In the genomic region with DNA sequence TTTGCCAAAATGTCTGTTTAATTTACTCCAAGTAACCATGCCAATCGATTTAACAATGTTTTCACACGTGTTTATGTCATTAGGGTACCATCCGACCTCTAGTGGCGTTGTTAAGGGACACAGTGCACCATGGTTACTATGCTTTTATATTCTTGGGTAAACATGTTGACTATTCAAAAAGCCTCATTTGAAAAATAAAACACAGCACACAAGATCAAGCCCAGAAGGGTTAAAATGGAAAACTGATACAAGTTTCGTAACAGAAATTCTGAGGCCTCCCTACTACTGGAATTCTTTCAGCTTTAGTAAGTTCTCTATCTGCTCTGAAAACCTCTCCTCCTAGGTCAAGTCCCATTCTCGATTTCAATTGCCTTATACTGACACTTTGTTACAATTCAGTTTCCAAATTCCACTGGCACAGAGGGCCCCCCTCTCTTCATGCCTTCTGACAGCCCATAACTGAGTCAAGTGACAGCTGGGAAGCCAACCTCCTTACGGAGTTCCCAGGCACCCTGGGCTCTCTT, we compare ENCODE assay signal across 8 cellular contexts. TPM values are rescaled to one million over a fixed set of nuclear protein-coding genes. Genes with fewer than 3 reads are reported as not detected.
DNase-seq lines count a peak whose midpoint lies in the region; ATAC-seq and TF ChIP-seq lines count a peak whose summit lies in the region.

No MANE protein-coding gene starts in this region.

- peaks cover 34% of the 10 kb centered on the region for H3K4me1 ChIP-seq in KMS-11 (ENCODE audit: low read depth, poor library complexity, severe bottlenecking)
- peaks cover 0 to 63% (median 12%) of the 10 kb centered on the region in 3 donors for H3K4me1 ChIP-seq in gastroesophageal sphincter

- TF ChIP-seq POLR2A in gastroesophageal sphincter (IDR thresholded peaks at IDR 0.05), result no peak

- H3K9me3 ChIP-seq in gastroesophageal sphincter, result peaks cover 0 to 5% (median 0%) of the 10 kb centered on the region in 3 donors

- H3K4me3 ChIP-seq in KMS-11 (IDR thresholded peaks at IDR 0.05; ENCODE audit: insufficient read depth, low read depth, low read length) (no peak overlapping the region), gastroesophageal sphincter (peak overlapping the region in 1 of 2 donors; percentile 87), skeletal muscle cell (ENCODE audit: low read depth, low read length) (peak overlapping the region; percentile 90)

- no peak overlapping the region for H3K9ac ChIP-seq in KMS-11

- POLR2A ChIA-PET in activated CD4-positive, alpha-beta memory T cell treated with anti-CD3 and anti-CD28 coated beads, Interleukin-2, amount 10 ng/mL, durations not matched to agents 7 days and 5 days (lab: Charles Lee), result interaction anchor here (1.0 to 1.8 kb wide), 2 partner anchors 50 to 102 kb away, joined by 3 to 5 read pairs; no protein-coding TSS in a partner anchor

- no peaks in the 10 kb centered on the region for H4K20me1 ChIP-seq in KMS-11 (ENCODE audit: insufficient read depth)

- no peak for ATAC-seq in gastroesophageal sphincter
- no peak for ATAC-seq in HG02798 (IDR thresholded peaks at IDR 0.05; ENCODE audit: poor library complexity, unreplicated experiment)

- H3K27me3 ChIP-seq in KMS-11 (ENCODE audit: insufficient read depth, low read depth) (no peaks in the 10 kb centered on the region), gastroesophageal sphincter (no peaks in the 10 kb centered on the region)

- H3K27me3 Mint-ChIP-seq in activated CD4-positive, alpha-beta memory T cell treated with anti-CD3 and anti-CD28 coated beads, Interleukin-2, amount 10 ng/mL, durations not matched to agents 7 days and 5 days, result no peaks in the 10 kb centered on the region

- H3K79me2 ChIP-seq in KMS-11 (ENCODE audit: insufficient read depth, low read depth), result peaks cover 67% of the 10 kb centered on the region

- H3K27ac ChIP-seq in KMS-11, result no peak overlapping the region
- peak overlapping the region; percentile 71 to 91 (median 90) for H3K27ac ChIP-seq in gastroesophageal sphincter

- H3K36me3 ChIP-seq in KMS-11 (ENCODE audit: insufficient read depth) (no peaks in the 10 kb centered on the region), gastroesophageal sphincter (no peaks in the 10 kb centered on the region)

- DNase-seq in NCI-H510A treated with DMSO at 0.1 percent for 48 hours (lab: John Stamatoyannopoulos, UW), result peak; percentile 8
- DNase-seq in NCI-H510A (lab: John Stamatoyannopoulos, UW), result no peak
- DNase-seq in activated CD4-positive, alpha-beta memory T cell treated with anti-CD3 and anti-CD28 coated beads, Interleukin-2, amount 10 ng/mL, durations not matched to agents 7 days and 5 days, result peak; percentile 34
- no peak for DNase-seq in skeletal muscle cell (ENCODE audit: low read depth)
- DNase-seq in stimulated activated CD8-positive, alpha-beta memory T cell treated with anti-CD3 and anti-CD28 coated beads, Interleukin-4, amount 100 ng/mL, for 48 hours, result no peak

- TF ChIP-seq CTCF in KMS-11 (conservative IDR thresholded peaks at IDR 0.05; ENCODE audit: low read depth, low read length) (no peak), gastroesophageal sphincter (IDR thresholded peaks at IDR 0.05) (peak in 3 of 4 experiments; percentile 32 to 38 (median 38))

- H2AFZ ChIP-seq in KMS-11 (ENCODE audit: low read depth), result no peak overlapping the region

- peak overlapping the region; percentile 87 for H3K4me3 Mint-ChIP-seq in activated CD4-positive, alpha-beta memory T cell treated with anti-CD3 and anti-CD28 coated beads, Interleukin-2, amount 10 ng/mL, durations not matched to agents 7 days and 5 days

- H3K27ac Mint-ChIP-seq in activated CD4-positive, alpha-beta memory T cell treated with anti-CD3 and anti-CD28 coated beads, Interleukin-2, amount 10 ng/mL, durations not matched to agents 7 days and 5 days, result peak overlapping the region; percentile 80

- H3K4me1 Mint-ChIP-seq in activated CD4-positive, alpha-beta memory T cell treated with anti-CD3 and anti-CD28 coated beads, Interleukin-2, amount 10 ng/mL, durations not matched to agents 7 days and 5 days, result peaks cover 48% of the 10 kb centered on the region

- no peaks in the 10 kb centered on the region for H3K9me3 Mint-ChIP-seq in activated CD4-positive, alpha-beta memory T cell treated with anti-CD3 and anti-CD28 coated beads, Interleukin-2, amount 10 ng/mL, durations not matched to agents 7 days and 5 days

- TF ChIP-seq EP300 in gastroesophageal sphincter (IDR thresholded peaks at IDR 0.05), result no peak

- H3K36me3 Mint-ChIP-seq in activated CD4-positive, alpha-beta memory T cell treated with anti-CD3 and anti-CD28 coated beads, Interleukin-2, amount 10 ng/mL, durations not matched to agents 7 days and 5 days (ENCODE audit: low read depth), result no peaks in the 10 kb centered on the region

- WGBS in gastroesophageal sphincter (ENCODE audit: low coverage in 1 of 2), 2 donors, result 0 to 4% methylated on average over 6 to 7 of the region's 7 CpGs

- CTCF ChIA-PET in activated CD4-positive, alpha-beta memory T cell treated with anti-CD3 and anti-CD28 coated beads, Interleukin-2, amount 10 ng/mL, durations not matched to agents 7 days and 5 days (lab: Charles Lee), result interaction anchor here (1.0 to 1.7 kb wide), 8 partner anchors 10 to 551 kb away, joined by 3 to 7 read pairs (median 3); no protein-coding TSS in a partner anchor

- peak overlapping the region; percentile 74 for H3K4me2 ChIP-seq in KMS-11

RNA-seq across cellular contexts. Expression of a gene that starts 2.1 kb away (rescaled TPM):
- 10 to 100 TPM; 36.1 to 37.8 TPM for total RNA-seq in activated CD4-positive, alpha-beta memory T cell treated with anti-CD3 and anti-CD28 coated beads, Interleukin-2, amount 10 ng/mL, durations not matched to agents 7 days and 5 days
- total RNA-seq in gastroesophageal sphincter, result 10 to 100 TPM; 14.8 to 48.3 (median 25.7) TPM

Comparison
In these comparisons a context has a peak if more than half of its experiments do, and no peak if none do; other contexts are left out.
1. DNase-seq: peak in NCI-H510A treated with DMSO at 0.1 percent for 48 hours (single experiment) and activated CD4-positive, alpha-beta memory T cell treated with anti-CD3 and anti-CD28 coated beads, Interleukin-2, amount 10 ng/mL, durations not matched to agents 7 days and 5 days (single experiment); none in NCI-H510A (single experiment), skeletal muscle cell (single experiment) and stimulated activated CD8-positive, alpha-beta memory T cell treated with anti-CD3 and anti-CD28 coated beads, Interleukin-4, amount 100 ng/mL, for 48 hours (single experiment).